Comparison of ENCODE assay signal across 10 cellular contexts in the genomic region with DNA sequence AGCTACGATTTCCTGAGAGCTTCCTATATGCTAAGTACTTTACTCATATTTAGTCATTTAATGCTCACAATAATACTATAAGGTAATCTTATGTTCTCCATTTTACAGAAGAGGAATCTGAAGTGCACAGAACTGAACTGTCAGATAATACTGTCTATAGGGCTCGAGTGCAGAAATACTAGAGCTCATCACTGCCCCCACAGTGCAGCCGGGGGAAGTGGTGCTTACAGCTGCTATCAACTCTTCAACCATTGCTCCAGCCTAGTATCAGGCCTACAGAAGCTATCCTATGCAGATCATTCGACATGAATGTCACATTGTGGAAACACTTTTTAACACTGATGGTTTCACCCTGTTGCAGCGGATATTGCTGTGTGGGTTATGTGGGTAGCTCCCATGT.
A peak's percentile ranks its signal among the peaks of the same experiment; 100 is the strongest.
DNase-seq lines count a peak whose midpoint lies in the region; ATAC-seq and TF ChIP-seq lines count a peak whose summit lies in the region.
"Had no signal": no experiment of that assay in that cellular context is flagged by ENCODE, and none has a peak within 500 bp of the region (broad histone marks: within the 10 kb centered on the region; RNA-seq: fewer than 3 reads in every experiment).

No MANE protein-coding gene starts in this region.

- H2AFZ ChIP-seq in OCI-LY7 (ENCODE audit: low read length) = no peak overlapping the region

- no peaks in the 10 kb centered on the region for H3K4me1 Mint-ChIP-seq in glutamatergic neuron (ENCODE audit: low read depth, unreplicated experiment)
- H3K4me1 Mint-ChIP-seq in stimulated activated naive CD8-positive, alpha-beta T cell treated with anti-CD3 and anti-CD28 coated beads, Interleukin-15, amount 100 ng/mL, for 72 hours = no peaks in the 10 kb centered on the region
- H3K4me1 Mint-ChIP-seq: activated CD4-positive, alpha-beta memory T cell treated with anti-CD3 and anti-CD28 coated beads, Interleukin-2, amount 10 ng/mL, durations not matched to agents 7 days and 5 days had no signal

- H3K36me3 Mint-ChIP-seq in glutamatergic neuron (ENCODE audit: unreplicated experiment) = no peaks in the 10 kb centered on the region

- no peaks in the 10 kb centered on the region for H3K9me3 Mint-ChIP-seq in glutamatergic neuron (ENCODE audit: unreplicated experiment)
- peaks cover 5 to 15% of the 10 kb centered on the region in 2 donors for H3K9me3 Mint-ChIP-seq in stimulated activated naive CD8-positive, alpha-beta T cell treated with anti-CD3 and anti-CD28 coated beads, Interleukin-15, amount 100 ng/mL, for 72 hours
- H3K9me3 Mint-ChIP-seq: activated CD4-positive, alpha-beta memory T cell treated with anti-CD3 and anti-CD28 coated beads, Interleukin-2, amount 10 ng/mL, durations not matched to agents 7 days and 5 days had no signal

- no TSS peak for BruUV-seq in OCI-LY7 (replicated peaks; lab: Mats Ljungman, UMichigan)

- no peaks in the 10 kb centered on the region for H3K27me3 ChIP-seq in esophagus squamous epithelium
- H3K27me3 ChIP-seq: Peyer's patch had no signal

- no peaks in the 10 kb centered on the region for H3K27me3 Mint-ChIP-seq in glutamatergic neuron (ENCODE audit: unreplicated experiment)
- H3K27me3 Mint-ChIP-seq in stimulated activated naive CD8-positive, alpha-beta T cell treated with anti-CD3 and anti-CD28 coated beads, Interleukin-15, amount 100 ng/mL, for 72 hours = no peaks in the 10 kb centered on the region
- H3K27me3 Mint-ChIP-seq: activated CD4-positive, alpha-beta memory T cell treated with anti-CD3 and anti-CD28 coated beads, Interleukin-2, amount 10 ng/mL, durations not matched to agents 7 days and 5 days had no signal

- H3K27ac Mint-ChIP-seq in glutamatergic neuron (ENCODE audit: unreplicated experiment) = no peak overlapping the region
- H3K27ac Mint-ChIP-seq in stimulated activated naive CD8-positive, alpha-beta T cell treated with anti-CD3 and anti-CD28 coated beads, Interleukin-15, amount 100 ng/mL, for 72 hours = no peak overlapping the region
- H3K27ac Mint-ChIP-seq: activated CD4-positive, alpha-beta memory T cell treated with anti-CD3 and anti-CD28 coated beads, Interleukin-2, amount 10 ng/mL, durations not matched to agents 7 days and 5 days had no signal

- H3K27ac ChIP-seq in OCI-LY7 (ENCODE audit: low read depth, low read length, poor library complexity, severe bottlenecking) (no peak overlapping the region), esophagus squamous epithelium (no peak overlapping the region)
- H3K27ac ChIP-seq: Peyer's patch had no signal

- no peak overlapping the region for H3K4me2 ChIP-seq in OCI-LY7 (ENCODE audit: low read length)

- no peak overlapping the region for H3K4me3 Mint-ChIP-seq in glutamatergic neuron (ENCODE audit: unreplicated experiment)
- H3K4me3 Mint-ChIP-seq in stimulated activated naive CD8-positive, alpha-beta T cell treated with anti-CD3 and anti-CD28 coated beads, Interleukin-15, amount 100 ng/mL, for 72 hours = no peak overlapping the region
- H3K4me3 Mint-ChIP-seq: activated CD4-positive, alpha-beta memory T cell treated with anti-CD3 and anti-CD28 coated beads, Interleukin-2, amount 10 ng/mL, durations not matched to agents 7 days and 5 days had no signal

- H3K4me1 ChIP-seq in OCI-LY7 (ENCODE audit: insufficient read depth, low read length, poor library complexity, severe bottlenecking) (no peaks in the 10 kb centered on the region), esophagus squamous epithelium (no peaks in the 10 kb centered on the region)
- H3K4me1 ChIP-seq: Peyer's patch had no signal

- no peak for ATAC-seq in stimulated activated naive CD8-positive, alpha-beta T cell treated with anti-CD3 and anti-CD28 coated beads, Interleukin-15, amount 100 ng/mL, for 72 hours
- ATAC-seq in HG03135 (IDR thresholded peaks at IDR 0.05; ENCODE audit: unreplicated experiment) (no peak), GM21390 (IDR thresholded peaks at IDR 0.05; ENCODE audit: unreplicated experiment) (no peak)

- no peak for DNase-seq in AG09309 (ENCODE audit: low read depth)
- no peak for DNase-seq in GM13977 (ENCODE audit: low spot score)
- DNase-seq in OCI-LY7 (ENCODE audit: low spot score) = no peak
- peak; percentile 48 for DNase-seq in glutamatergic neuron
- no peak for DNase-seq in stimulated activated naive CD8-positive, alpha-beta T cell treated with anti-CD3 and anti-CD28 coated beads, Interleukin-15, amount 100 ng/mL, for 72 hours
- DNase-seq in esophagus squamous epithelium (lab: John Stamatoyannopoulos, UW) = no peak
- DNase-seq: activated CD4-positive, alpha-beta memory T cell treated with anti-CD3 and anti-CD28 coated beads, Interleukin-2, amount 10 ng/mL, durations not matched to agents 7 days and 5 days; Peyer's patch had no signal

- H3K9me3 ChIP-seq in OCI-LY7 (ENCODE audit: low read length) (no peaks in the 10 kb centered on the region), esophagus squamous epithelium (no peaks in the 10 kb centered on the region)
- H3K9me3 ChIP-seq: Peyer's patch had no signal

- H3K36me3 ChIP-seq in OCI-LY7 (ENCODE audit: insufficient read depth, low read length) (no peaks in the 10 kb centered on the region), esophagus squamous epithelium (no peaks in the 10 kb centered on the region)
- H3K36me3 ChIP-seq: Peyer's patch had no signal

- CTCF ChIA-PET in OCI-LY7 (lab: Charles Lee; ENCODE audit: unreplicated experiment) = no interaction called here

- no peak for TF ChIP-seq POLR2A in esophagus squamous epithelium (IDR thresholded peaks at IDR 0.05)

- POLR2A ChIA-PET in OCI-LY7 (lab: Charles Lee) = interaction anchor here (0.5 to 1.0 kb wide), 2 partner anchors 13 to 861 kb away, joined by 3 read pairs; no protein-coding TSS in a partner anchor

- peak; percentile 43 for TF ChIP-seq CTCF in AG09309 (IDR thresholded peaks at IDR 0.05; ENCODE audit: control insufficient read depth, insufficient read depth, low read depth, low read length, missing control alignments)
- TF ChIP-seq CTCF in GM13977 (IDR thresholded peaks at IDR 0.05; ENCODE audit: extremely low read depth, insufficient read depth, missing control alignments) = peak; percentile 15
- TF ChIP-seq CTCF in OCI-LY7 (conservative IDR thresholded peaks at IDR 0.05; ENCODE audit: low read length) = peak; percentile 59
- TF ChIP-seq CTCF in glutamatergic neuron (IDR thresholded peaks at IDR 0.05; ENCODE audit: partially characterized antibody, unreplicated experiment) = peak; percentile 31
- TF ChIP-seq CTCF in esophagus squamous epithelium (IDR thresholded peaks at IDR 0.05) = no peak

- no peaks in the 10 kb centered on the region for H3K9me2 ChIP-seq in OCI-LY7 (ENCODE audit: insufficient read depth, low read length)

- intact Hi-C loops in OCI-LY7 (cut with micrococcal nuclease; ENCODE audit: unreplicated experiment) = no loop called here
- intact Hi-C loops in esophagus squamous epithelium (cut with DNase I) = no loop called here

- no peaks in the 10 kb centered on the region for H3K79me2 ChIP-seq in OCI-LY7 (ENCODE audit: insufficient read depth, low read depth, low read length)

- no peak overlapping the region for H3K4me3 ChIP-seq in AG09309 (ENCODE audit: control insufficient read depth, low read depth, low read length)
- H3K4me3 ChIP-seq in OCI-LY7 (ENCODE audit: low read depth, low read length, poor library complexity, severe bottlenecking) = no peak overlapping the region
- no peak overlapping the region for H3K4me3 ChIP-seq in esophagus squamous epithelium
- H3K4me3 ChIP-seq: Peyer's patch had no signal

- 52 to 60% methylated on average over 4 to 5 of the region's 5 CpGs for WGBS in esophagus squamous epithelium, 2 donors

- no peaks in the 10 kb centered on the region for H4K20me1 ChIP-seq in OCI-LY7 (ENCODE audit: insufficient read depth, low read length)

- in situ Hi-C loops in GM13977 (cut with MboI; ENCODE audit: low pct_unique_long_range_greater_than_20kb, low sequenced_read_pairs, unreplicated experiment) = no loop called here

Comparison
In these comparisons a context has a peak if more than half of its experiments do, and no peak if none do; other contexts are left out.
1. CTCF ChIP-seq: peak in AG09309 (single experiment), GM13977 (single experiment), OCI-LY7 (single experiment) and glutamatergic neuron (single experiment); none in esophagus squamous epithelium (0 of 6).